In the genomic region with DNA sequence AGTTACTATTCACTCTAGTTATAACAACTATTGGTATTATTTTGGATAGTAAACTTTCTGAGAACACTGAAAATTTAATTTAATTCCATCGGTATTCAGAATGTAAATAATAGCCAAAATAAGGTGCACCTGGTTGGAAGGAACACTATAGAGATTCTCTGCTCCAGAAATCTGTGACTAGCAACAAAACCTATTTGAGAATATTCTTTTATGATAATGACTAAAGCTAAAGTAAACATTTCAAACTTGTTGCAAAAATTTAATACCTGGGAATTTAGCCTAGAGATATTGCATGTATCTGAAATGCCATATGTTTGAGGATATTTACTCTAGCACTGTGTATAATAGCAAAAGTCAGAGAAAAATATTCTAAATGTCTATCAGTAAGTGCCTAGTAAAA, we compare ENCODE assay signal across 5 cellular contexts.
"Had no signal": no experiment of that assay in that cellular context is flagged by ENCODE, and none has a peak within 500 bp of the region (broad histone marks: within the 10 kb centered on the region; RNA-seq: fewer than 3 reads in every experiment).

No MANE protein-coding gene starts in this region.

- ATAC-seq: HepG2, K562 had no signal

- DNase-seq: IMR-90, KBM-7 had no signal

- H3K27ac ChIP-seq: HL-60 had no signal

- H3K4me3 ChIP-seq: K562 had no signal
